ENCODE assay signal across 1 cellular context in genomic region chr1:146012703-146013565, GRCh38.
TF ChIP-seq lines count a peak whose summit lies in the region.

No MANE protein-coding gene starts in this region.

TF ChIP-seq in GM12878, 131 proteins besides CTCF, POLR2A, EP300 and RAD21:
- TF ChIP-seq SMC3 (IDR thresholded peaks at IDR 0.05; ENCODE audit: borderline replicate concordance, low read length), result peak; percentile 90
- 0 out of 2 replicates have a peak, but pooled peaks have one; percentile 34 for TF ChIP-seq ATF2 (IDR thresholded peaks at IDR 0.05; ENCODE audit: low read length)
- no peak for TF ChIP-seq PBX3 (IDR thresholded peaks at IDR 0.05; ENCODE audit: insufficient replicate concordance, low read depth, low read length)
- peak; percentile 23 for TF ChIP-seq SKIL (IDR thresholded peaks at IDR 0.05; ENCODE audit: low read depth, poor library complexity, severe bottlenecking)
